12 cellular contexts compared by ENCODE assay signal in the genomic region with DNA sequence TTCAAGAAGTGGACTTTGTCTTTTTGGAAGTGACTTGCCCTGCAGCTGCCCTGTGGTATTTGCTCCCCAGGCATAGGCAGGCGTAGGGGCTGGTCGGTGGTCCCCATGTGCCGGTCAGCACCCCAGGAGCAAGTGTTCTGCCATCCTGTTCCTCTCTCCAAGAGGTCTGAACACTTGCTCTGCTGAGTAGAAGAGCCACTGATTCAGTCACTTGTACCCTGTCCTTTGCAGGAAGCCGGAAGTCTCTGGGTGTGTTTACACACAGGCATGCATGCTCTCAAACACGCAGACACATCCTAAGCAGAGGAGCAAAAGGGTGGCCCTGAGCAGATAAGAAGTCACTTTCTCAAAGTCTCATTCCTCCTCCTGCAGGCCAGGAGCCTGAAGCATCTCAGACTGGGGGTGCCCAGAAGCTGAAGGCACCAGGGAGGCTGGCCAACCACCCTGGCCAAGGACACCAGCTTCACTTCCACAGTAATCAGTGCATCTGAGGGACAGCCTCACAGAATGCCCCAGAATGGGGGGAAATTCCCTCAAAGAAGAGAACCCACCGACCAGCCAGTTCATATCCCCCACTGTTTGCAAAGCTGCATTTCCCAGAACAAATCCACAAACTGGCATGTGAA.
A peak's percentile ranks its signal among the peaks of the same experiment; 100 is the strongest.
DNase-seq lines count a peak whose midpoint lies in the region; ATAC-seq and TF ChIP-seq lines count a peak whose summit lies in the region.
"Had no signal": no experiment of that assay in that cellular context is flagged by ENCODE, and none has a peak within 500 bp of the region (broad histone marks: within the 10 kb centered on the region; RNA-seq: fewer than 3 reads in every experiment).

No MANE protein-coding gene starts in this region.

- peaks cover 0 to 11% of the 10 kb centered on the region in 2 donors for H3K4me1 ChIP-seq in right atrium auricular region
- H3K4me1 ChIP-seq in right cardiac atrium (ENCODE audit: control insufficient read depth, insufficient read depth, low read length), result no peaks in the 10 kb centered on the region
- peaks cover 10% of the 10 kb centered on the region for H3K4me1 ChIP-seq in thymus (ENCODE audit: control insufficient read depth, insufficient read depth, low read length)

- H3K4me3 ChIP-seq in right atrium auricular region (no peak overlapping the region), right cardiac atrium (ENCODE audit: low read length) (no peak overlapping the region), thymus (ENCODE audit: low read length) (no peak overlapping the region)

- in situ Hi-C loops in G401 (cut with HindIII; ENCODE audit: low sequenced_read_pairs), result no loop called here

- 69% methylated on average over 6 of the region's 6 CpGs for WGBS in right cardiac atrium
- WGBS in thymus, result 88% methylated on average over 6 of the region's 6 CpGs

- peak; percentile 43 for ATAC-seq in Right ventricle myocardium superior (ENCODE audit: poor library complexity)
- ATAC-seq in right cardiac atrium, result peak; percentile 57 to 70

- no peaks in the 10 kb centered on the region for H3K36me3 ChIP-seq in right atrium auricular region
- H3K36me3 ChIP-seq in thymus (ENCODE audit: control insufficient read depth, insufficient read depth), result no peaks in the 10 kb centered on the region

- no peak overlapping the region for H3K27ac ChIP-seq in right atrium auricular region
- H3K27ac ChIP-seq in right cardiac atrium (ENCODE audit: low read length), result no peak overlapping the region
- peak overlapping the region; percentile 78 for H3K27ac ChIP-seq in thymus (ENCODE audit: low read depth)

- no peak for DNase-seq in Right ventricle myocardium superior
- no peak for DNase-seq in right atrium auricular region (ENCODE audit: low spot score)
- DNase-seq in activated T-helper 1 cell treated with Interleukin-2 at 50 U/mL for 16 hours (ENCODE audit: low read depth), result peak; percentile 31
- DNase-seq in right cardiac atrium, result no peak
- no peak for DNase-seq in nucleus accumbens (lab: John Stamatoyannopoulos, UW)
- no peak for DNase-seq in HK-2 (ENCODE audit: unreplicated experiment)
- no peak for DNase-seq in G401 (ENCODE audit: low spot score)
- DNase-seq: ACHN, amniotic stem cell, hypothalamus, NCI-H1930 had no signal

- no peaks in the 10 kb centered on the region for H3K27me3 ChIP-seq in right atrium auricular region
- no peaks in the 10 kb centered on the region for H3K27me3 ChIP-seq in right cardiac atrium (ENCODE audit: control insufficient read depth, insufficient read depth)
- H3K27me3 ChIP-seq in thymus (ENCODE audit: control insufficient read depth, insufficient read depth), result no peaks in the 10 kb centered on the region

- no peak for TF ChIP-seq CTCF in right atrium auricular region (IDR thresholded peaks at IDR 0.05)

- H3K9me3 ChIP-seq in right atrium auricular region (peaks cover 0 to 5% of the 10 kb centered on the region in 2 donors), right cardiac atrium (ENCODE audit: control insufficient read depth, low read length) (no peaks in the 10 kb centered on the region), thymus (ENCODE audit: control insufficient read depth) (no peaks in the 10 kb centered on the region)

- intact Hi-C loops in Right ventricle myocardium superior (cut with DNase I) (no loop called here), right cardiac atrium (cut with DNase I) (no loop called here)
